13 cellular contexts compared by ENCODE assay signal in the genomic region with DNA sequence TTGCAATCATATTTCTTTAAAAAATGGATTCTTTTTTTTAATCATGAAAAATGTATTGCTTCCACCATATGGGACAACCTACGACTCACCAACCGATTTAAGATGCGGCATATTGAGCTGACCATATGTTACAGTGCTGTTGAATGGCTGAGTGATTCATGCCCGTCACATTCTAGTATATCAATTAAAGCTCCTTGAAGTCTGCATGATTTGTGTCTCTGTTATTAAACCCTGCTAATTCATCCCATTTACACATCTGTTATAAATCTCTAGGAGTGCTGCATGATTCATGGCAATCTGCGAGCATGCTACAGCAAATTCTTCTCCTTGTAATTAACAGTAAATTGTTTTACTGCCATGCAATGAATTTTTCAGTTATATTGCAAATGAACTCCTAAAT.
DNase-seq lines count a peak whose midpoint lies in the region; ATAC-seq and TF ChIP-seq lines count a peak whose summit lies in the region.
"Had no signal": no experiment of that assay in that cellular context is flagged by ENCODE, and none has a peak within 500 bp of the region (broad histone marks: within the 10 kb centered on the region; RNA-seq: fewer than 3 reads in every experiment).

No MANE protein-coding gene starts in this region.

- H4K20me1 ChIP-seq in IMR-90 (ENCODE audit: insufficient read depth, low read length): no peaks in the 10 kb centered on the region
- H4K20me1 ChIP-seq: BLaER1 treated with 17β-estradiol and CSF1 and Interleukin-3, amounts not matched to agents 10 nM and 100 nM had no signal

- H3K4ac ChIP-seq in IMR-90 (ENCODE audit: low read depth, low read length): no peak overlapping the region

- no peak overlapping the region for H2BK20ac ChIP-seq in IMR-90 (ENCODE audit: low read depth, low read length)

- no peaks in the 10 kb centered on the region for H3K9me1 ChIP-seq in IMR-90 (ENCODE audit: insufficient read depth, low read length)

- H2BK15ac ChIP-seq in IMR-90 (ENCODE audit: low read depth, low read length): no peak overlapping the region

- no peak overlapping the region for H3K18ac ChIP-seq in IMR-90 (ENCODE audit: low read depth, low read length)

- TF ChIP-seq CTCF in IMR-90 (conservative IDR thresholded peaks at IDR 0.05; ENCODE audit: low read depth, low read length) (no peak), heart left ventricle (IDR thresholded peaks at IDR 0.05) (no peak)

- H3K4me1 ChIP-seq in IMR-90 (ENCODE audit: control insufficient read depth, insufficient read depth, low read length) (peaks cover 5% of the 10 kb centered on the region; the same call in 1 of the 2 replicates), heart left ventricle (no peaks in the 10 kb centered on the region)
- H3K4me1 ChIP-seq: BLaER1 treated with 17β-estradiol and CSF1 and Interleukin-3, amounts not matched to agents 10 nM and 100 nM had no signal

- H2AK5ac ChIP-seq in IMR-90 (ENCODE audit: low read depth, low read length): no peak overlapping the region

- no peak overlapping the region for H2BK120ac ChIP-seq in IMR-90 (ENCODE audit: low read depth, low read length)

- H3K79me1 ChIP-seq in IMR-90 (ENCODE audit: low read depth in 1 of 2, low read length in 2 of 2): no peaks in the 10 kb centered on the region

- WGBS in IMR-90 (ENCODE audit: extremely low coverage in 2 of 2, insufficient read length in 1 of 2), 2 experiments: no CpG with 5 or more reads among the region's 5 CpGs
- 76 to 80% (median 79%) methylated on average over 5 of the region's 5 CpGs for WGBS in heart left ventricle, 4 donors

- H3K9ac ChIP-seq in IMR-90 (ENCODE audit: low read depth, low read length): no peak overlapping the region
- H3K9ac ChIP-seq: BLaER1 treated with 17β-estradiol and CSF1 and Interleukin-3, amounts not matched to agents 10 nM and 100 nM had no signal

- H2AK9ac ChIP-seq in IMR-90 (replicated peaks; ENCODE audit: low read depth, low read length, poor library complexity): no peak overlapping the region

- H3K56ac ChIP-seq in IMR-90 (ENCODE audit: extremely low read depth, insufficient read depth, low read length): no peak overlapping the region

- H3K4me3 ChIP-seq in IMR-90 (ENCODE audit: insufficient read depth, low read depth, low read length) (no peak overlapping the region), heart left ventricle (no peak overlapping the region)
- H3K4me3 ChIP-seq: BLaER1 treated with 17β-estradiol and CSF1 and Interleukin-3, amounts not matched to agents 10 nM and 100 nM had no signal

- no peaks in the 10 kb centered on the region for H3K9me3 ChIP-seq in IMR-90 (ENCODE audit: control insufficient read depth, insufficient read depth, low read length)
- H3K9me3 ChIP-seq in heart left ventricle: no peaks in the 10 kb centered on the region
- H3K9me3 ChIP-seq: BLaER1 treated with 17β-estradiol and CSF1 and Interleukin-3, amounts not matched to agents 10 nM and 100 nM had no signal

- H4K91ac ChIP-seq in IMR-90 (ENCODE audit: insufficient read depth, low read depth, low read length): no peak overlapping the region

- H3K23ac ChIP-seq in IMR-90 (ENCODE audit: low read depth, low read length): no peak overlapping the region

- H3K27me3 ChIP-seq in IMR-90 (ENCODE audit: control insufficient read depth, insufficient read depth, low read length) (no peaks in the 10 kb centered on the region), heart left ventricle (no peaks in the 10 kb centered on the region)
- H3K27me3 ChIP-seq: BLaER1 treated with 17β-estradiol and CSF1 and Interleukin-3, amounts not matched to agents 10 nM and 100 nM had no signal

- no peak overlapping the region for H2BK5ac ChIP-seq in IMR-90 (ENCODE audit: low read depth, low read length, poor library complexity, severe bottlenecking)

- peak overlapping the region; percentile 41; the same call in 1 of the 2 replicates for H3K4me2 ChIP-seq in IMR-90 (ENCODE audit: low read depth, low read length)
- H3K4me2 ChIP-seq: BLaER1 treated with 17β-estradiol and CSF1 and Interleukin-3, amounts not matched to agents 10 nM and 100 nM had no signal

- no peak overlapping the region for H2AFZ ChIP-seq in IMR-90 (replicated peaks; ENCODE audit: low read length, poor library complexity)

- no peak overlapping the region for H3K14ac ChIP-seq in IMR-90 (replicated peaks; ENCODE audit: low read depth, low read length)

- H4K8ac ChIP-seq in IMR-90 (ENCODE audit: low read depth in 2 of 2, low read length in 2 of 2): no peak overlapping the region

- BruUV-seq in IMR-90 (replicated peaks; lab: Mats Ljungman, UMichigan): no TSS peak

- no peaks in the 10 kb centered on the region for H3K36me3 ChIP-seq in IMR-90 (ENCODE audit: control insufficient read depth, insufficient read depth, low read length)
- no peaks in the 10 kb centered on the region for H3K36me3 ChIP-seq in heart left ventricle
- H3K36me3 ChIP-seq: BLaER1 treated with 17β-estradiol and CSF1 and Interleukin-3, amounts not matched to agents 10 nM and 100 nM had no signal

- ATAC-seq in IMR-90 (ENCODE audit: low read depth): peak; percentile 15; the same call in 1 of the 2 replicates
- ATAC-seq in SK-N-SH treated with all-trans-retinoic acid at 6 μM for 48 hours: peak; percentile 84
- ATAC-seq in HG03442 (IDR thresholded peaks at IDR 0.05; ENCODE audit: unreplicated experiment): no peak
- ATAC-seq in heart left ventricle: no peak
- no peak for ATAC-seq in GM19023 (IDR thresholded peaks at IDR 0.05; ENCODE audit: unreplicated experiment)
- no peak for ATAC-seq in GM18858 (IDR thresholded peaks at IDR 0.05; ENCODE audit: unreplicated experiment)

- CTCF ChIA-PET in IMR-90 (lab: Yijun Ruan, JAX): interaction anchor here (0.8 to 2.1 kb wide), 3 partner anchors 11 to 38 kb away, joined by 3 to 8 read pairs (median 3); no protein-coding TSS in a partner anchor

- intact Hi-C loops in IMR-90 (cut with micrococcal nuclease): no loop called here
- intact Hi-C loops in heart left ventricle (cut with DNase I): no loop called here

- POLR2A ChIA-PET in IMR-90 (lab: Charles Lee; ENCODE audit: unreplicated experiment): no interaction called here

- H4K5ac ChIP-seq in IMR-90 (ENCODE audit: low read depth, low read length): no peak overlapping the region

- DNase-seq in Daoy (ENCODE audit: low read depth): peak; percentile 45
- DNase-seq in IMR-90: peak; percentile 40
- DNase-seq in kidney tubule cell (ENCODE audit: low spot score): peak; percentile 1
- DNase-seq in heart left ventricle: no peak
- DNase-seq: activated CD4-positive, alpha-beta T cell treated with anti-CD3 and anti-CD28 coated beads, Interleukin-2, amount 50 U/mL, for 1 hour; activated gamma-delta T cell; caudate nucleus; NCI-H1092 treated with DMSO at 0.1 percent for 48 hours had no signal

- in situ Hi-C loops in IMR-90 (cut with MboI; ENCODE audit: low sequenced_read_pairs): no loop called here

- H3K27ac ChIP-seq in IMR-90 (ENCODE audit: insufficient read depth, low read length) (no peak overlapping the region), heart left ventricle (no peak overlapping the region)
- H3K27ac ChIP-seq: BLaER1 treated with 17β-estradiol and CSF1 and Interleukin-3, amounts not matched to agents 10 nM and 100 nM had no signal

- no peak for TF ChIP-seq POLR2A in IMR-90 (IDR thresholded peaks at IDR 0.05; ENCODE audit: low read depth, low read length)
- no peak for TF ChIP-seq POLR2A in heart left ventricle (IDR thresholded peaks at IDR 0.05)

- TF ChIP-seq RAD21 in IMR-90 (IDR thresholded peaks at IDR 0.05; ENCODE audit: low read length): no peak

- dilution Hi-C loops in IMR-90 (cut with HindIII; ENCODE audit: low sequenced_read_pairs, unreplicated experiment): no loop called here

TF ChIP-seq in IMR-90, 13 proteins besides CTCF, POLR2A, EP300 and RAD21 (continues in another document):
- TF ChIP-seq FOS (IDR thresholded peaks at IDR 0.05; ENCODE audit: low read depth, low read length) (no peak), MXI1 (IDR thresholded peaks at IDR 0.05; ENCODE audit: borderline replicate concordance, low read depth, low read length) (no peak), CHD1 (IDR thresholded peaks at IDR 0.05; ENCODE audit: low read depth, low read length) (no peak), RCOR1 (IDR thresholded peaks at IDR 0.05; ENCODE audit: insufficient replicate concordance, low read length) (no peak), RFX5 (IDR thresholded peaks at IDR 0.05; ENCODE audit: low read depth, low read length) (no peak), ELK1 (IDR thresholded peaks at IDR 0.05; ENCODE audit: borderline replicate concordance, low read depth, low read length) (no peak), BHLHE40 (IDR thresholded peaks at IDR 0.05; ENCODE audit: low read depth, low read length) (no peak), MAZ (IDR thresholded peaks at IDR 0.05; ENCODE audit: borderline replicate concordance, low read depth, low read length) (no peak)

TF ChIP-seq in SK-N-SH treated with all-trans-retinoic acid at 6 μM for 48 hours, 23 proteins besides CTCF, POLR2A, EP300 and RAD21 (continues in another document):
- no peak for TF ChIP-seq CREB5 (CRISPR knock-in tag; IDR thresholded peaks at IDR 0.05; ENCODE audit: low read depth)
- peak; percentile 73 for TF ChIP-seq TOX (CRISPR knock-in tag; IDR thresholded peaks at IDR 0.05; ENCODE audit: borderline replicate concordance)
- no peak for TF ChIP-seq ZNF70 (CRISPR knock-in tag; IDR thresholded peaks at IDR 0.05)
- TF ChIP-seq RARB (CRISPR knock-in tag; IDR thresholded peaks at IDR 0.05): no peak
- peak; percentile 59 for TF ChIP-seq ISL1 (CRISPR knock-in tag; IDR thresholded peaks at IDR 0.05)
- no peak for TF ChIP-seq ARNTL (CRISPR knock-in tag; IDR thresholded peaks at IDR 0.05; ENCODE audit: borderline replicate concordance, low read depth)
- TF ChIP-seq ZFP30 (CRISPR knock-in tag; IDR thresholded peaks at IDR 0.05): no peak
- no peak for TF ChIP-seq TCF4 (CRISPR knock-in tag; IDR thresholded peaks at IDR 0.05; ENCODE audit: borderline replicate concordance)
- no peak for TF ChIP-seq BACH2 (CRISPR knock-in tag; IDR thresholded peaks at IDR 0.05; ENCODE audit: borderline replicate concordance)
- no peak for TF ChIP-seq CSDC2 (CRISPR knock-in tag; IDR thresholded peaks at IDR 0.05)
- no peak for TF ChIP-seq OSR1 (CRISPR knock-in tag; IDR thresholded peaks at IDR 0.05)
- TF ChIP-seq PPARA (CRISPR knock-in tag; IDR thresholded peaks at IDR 0.05; ENCODE audit: borderline replicate concordance): no peak
- TF ChIP-seq GLIS3 (CRISPR knock-in tag; IDR thresholded peaks at IDR 0.05): no peak
- TF ChIP-seq ESRRG (CRISPR knock-in tag; IDR thresholded peaks at IDR 0.05): no peak

Comparison
In these comparisons a context has a peak if more than half of its experiments do, and no peak if none do; other contexts are left out.
1. DNase-seq: peak in Daoy (single experiment), IMR-90 (single experiment) and kidney tubule cell (single experiment); none in heart left ventricle (0 of 5).
2. ATAC-seq: peak in IMR-90 (single experiment) and SK-N-SH treated with all-trans-retinoic acid at 6 μM for 48 hours (single experiment); none in HG03442 (single experiment), heart left ventricle (0 of 4), GM19023 (single experiment) and GM18858 (single experiment).